ENCODE assay signal across 13 cellular contexts in the genomic region with DNA sequence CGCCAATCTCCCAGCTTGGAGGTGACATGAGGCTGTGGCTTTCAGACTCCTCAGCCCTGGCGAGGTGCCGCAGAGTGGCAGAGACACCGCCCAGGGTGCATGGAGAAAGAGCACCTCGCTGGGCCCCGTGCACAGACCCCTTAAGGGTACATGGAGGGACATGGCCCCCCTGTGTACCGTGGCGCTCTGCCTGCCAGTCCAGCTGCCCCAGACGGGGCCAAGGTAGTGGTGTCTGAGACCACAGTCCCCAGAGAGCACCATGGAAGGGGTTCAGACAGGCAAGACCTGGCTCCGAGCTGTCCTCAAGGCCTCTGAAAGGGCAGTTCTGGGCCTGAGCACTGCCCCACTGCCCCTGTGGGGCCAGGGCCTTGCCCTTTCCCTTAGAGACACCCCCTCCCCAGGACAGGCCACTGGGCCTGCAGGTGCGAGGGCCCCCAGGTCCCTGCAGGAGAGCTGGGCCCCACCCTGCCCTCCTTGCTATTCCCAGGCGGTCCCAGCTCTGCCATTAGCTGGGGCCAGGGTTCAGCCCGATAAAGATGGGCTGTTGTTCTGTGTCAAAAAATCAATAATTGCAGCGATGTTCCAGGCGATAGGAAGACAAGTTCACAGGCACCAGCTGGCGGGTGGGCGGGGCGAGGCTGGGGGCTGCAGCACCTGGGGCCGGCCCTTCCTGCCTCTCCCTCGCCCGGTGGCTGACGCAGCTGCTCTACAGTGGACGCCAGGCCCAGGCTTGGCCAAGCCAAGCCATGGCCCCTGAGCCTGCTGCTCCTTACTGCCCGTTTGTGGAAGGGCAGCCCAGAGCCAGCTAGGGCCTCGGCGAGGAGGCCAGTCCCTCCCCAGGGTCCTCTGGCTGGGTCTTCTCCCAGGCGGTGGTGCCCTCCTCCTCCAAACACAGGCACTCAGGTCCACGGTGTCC. TPM values are rescaled to one million over a fixed set of nuclear protein-coding genes. Genes with fewer than 3 reads are reported as not detected.
DNase-seq lines count a peak whose midpoint lies in the region; ATAC-seq and TF ChIP-seq lines count a peak whose summit lies in the region.
"Had no signal": no experiment of that assay in that cellular context is flagged by ENCODE, and none has a peak within 500 bp of the region (broad histone marks: within the 10 kb centered on the region; RNA-seq: fewer than 3 reads in every experiment).

No MANE protein-coding gene starts in this region.

- no peak for TF ChIP-seq CTCF in body of pancreas (IDR thresholded peaks at IDR 0.05)
- TF ChIP-seq CTCF in neural progenitor cell (IDR thresholded peaks at IDR 0.05): no peak

- H3K27ac ChIP-seq in body of pancreas (peak overlapping the region; percentile 83 to 93 (median 90)), neural progenitor cell (no peak overlapping the region)
- H3K27ac ChIP-seq: dorsolateral prefrontal cortex, psoas muscle had no signal

- H4K20me1 ChIP-seq in neural progenitor cell (ENCODE audit: low read depth): no peaks in the 10 kb centered on the region

- intact Hi-C loops in body of pancreas (cut with DNase I): no loop called here

- no peaks in the 10 kb centered on the region for H3K9me3 Mint-ChIP-seq in neural progenitor cell
- H3K9me3 Mint-ChIP-seq: T-helper 1 cell treated with Interleukin-12 subunit alpha and Interleukin-12 subunit beta and Interleukin-4 antibody, amounts not matched to agents 30 μg/mL and 1 μg/mL, for 36 hours had no signal

- no peak overlapping the region for H3K4me2 ChIP-seq in neural progenitor cell

- ATAC-seq in body of pancreas: peak; percentile 62

- H3K27ac Mint-ChIP-seq in neural progenitor cell: peak overlapping the region; percentile 74
- H3K27ac Mint-ChIP-seq: T-helper 1 cell treated with Interleukin-12 subunit alpha and Interleukin-12 subunit beta and Interleukin-4 antibody, amounts not matched to agents 30 μg/mL and 1 μg/mL, for 36 hours had no signal

- no peaks in the 10 kb centered on the region for H3K36me3 Mint-ChIP-seq in neural progenitor cell

- no peaks in the 10 kb centered on the region for H3K36me3 ChIP-seq in body of pancreas (replicated peaks in 1 of 2; ENCODE audit: insufficient read depth in 1 of 2, low read depth in 2 of 2)
- no peaks in the 10 kb centered on the region for H3K36me3 ChIP-seq in neural progenitor cell

- no peaks in the 10 kb centered on the region for H3K79me2 ChIP-seq in neural progenitor cell (ENCODE audit: low read depth)

- H3K9me3 ChIP-seq in body of pancreas (no peaks in the 10 kb centered on the region), neural progenitor cell (ENCODE audit: low read depth) (no peaks in the 10 kb centered on the region)
- H3K9me3 ChIP-seq: psoas muscle had no signal

- H3K4me3 ChIP-seq in body of pancreas: no peak overlapping the region
- H3K4me3 ChIP-seq in neural progenitor cell: no peak overlapping the region
- H3K4me3 ChIP-seq: dorsolateral prefrontal cortex, psoas muscle had no signal

- H3K4me3 Mint-ChIP-seq in neural progenitor cell: no peak overlapping the region
- H3K4me3 Mint-ChIP-seq: T-helper 1 cell treated with Interleukin-12 subunit alpha and Interleukin-12 subunit beta and Interleukin-4 antibody, amounts not matched to agents 30 μg/mL and 1 μg/mL, for 36 hours had no signal

- DNase-seq in NCI-H1436 (lab: John Stamatoyannopoulos, UW): peak; percentile 23
- no peak for DNase-seq in NCI-H1436 treated with DMSO at 0.1 percent for 48 hours (lab: John Stamatoyannopoulos, UW)
- DNase-seq in NCI-H2227 (lab: John Stamatoyannopoulos, UW; ENCODE audit: unreplicated experiment): peak; percentile 81
- DNase-seq in body of pancreas: peak; percentile 88 to 95 (median 94)
- DNase-seq in neural progenitor cell (ENCODE audit: low spot score): no peak
- no peak for DNase-seq in EL
- no peak for DNase-seq in GM03348 (ENCODE audit: low spot score)
- DNase-seq in islet precursor cell: no peak
- DNase-seq: aorta, trophoblast cell had no signal

- peak; percentile 19 to 50 (median 26) for TF ChIP-seq POLR2A in body of pancreas (IDR thresholded peaks at IDR 0.05)

- H2AFZ ChIP-seq in neural progenitor cell (replicated peaks): no peak overlapping the region

- no peak overlapping the region for H3K9ac ChIP-seq in neural progenitor cell

- peaks cover 93% of the 10 kb centered on the region for H3K4me1 ChIP-seq in body of pancreas
- peaks cover 13% of the 10 kb centered on the region for H3K4me1 ChIP-seq in neural progenitor cell
- H3K4me1 ChIP-seq: psoas muscle had no signal

- H3K4me1 Mint-ChIP-seq in neural progenitor cell: peaks cover 4% of the 10 kb centered on the region

- 7 to 30% methylated on average over 14 to 27 of the region's 28 CpGs for WGBS in body of pancreas, 2 donors

- H3K27me3 Mint-ChIP-seq in neural progenitor cell (ENCODE audit: insufficient read depth, low read depth): peaks cover 4% of the 10 kb centered on the region

- H3K27me3 ChIP-seq in body of pancreas (no peaks in the 10 kb centered on the region), neural progenitor cell (no peaks in the 10 kb centered on the region)
- H3K27me3 ChIP-seq: dorsolateral prefrontal cortex had no signal

- peaks cover 5% of the 10 kb centered on the region for H3F3A ChIP-seq in neural progenitor cell (ENCODE audit: low read depth)

RNA-seq across cellular contexts. Expression of gene ZFPM1, which starts 51.7 kb away (rescaled TPM):
- total RNA-seq in body of pancreas (10 to 100 TPM; 10.9 to 11.4 TPM), neural progenitor cell (ENCODE audit: low replicate concordance) (0.36 and 0.96 TPM in 2 replicates)

Comparison
In these comparisons a context has a peak if more than half of its experiments do, and no peak if none do; other contexts are left out.
1. DNase-seq: peak in NCI-H1436 (single experiment), NCI-H2227 (single experiment) and body of pancreas (4 of 4); none in NCI-H1436 treated with DMSO at 0.1 percent for 48 hours (single experiment), neural progenitor cell (single experiment), EL (single experiment), GM03348 (single experiment) and islet precursor cell (single experiment).